ENCODE assay signal across 28 cellular contexts in the genomic region with DNA sequence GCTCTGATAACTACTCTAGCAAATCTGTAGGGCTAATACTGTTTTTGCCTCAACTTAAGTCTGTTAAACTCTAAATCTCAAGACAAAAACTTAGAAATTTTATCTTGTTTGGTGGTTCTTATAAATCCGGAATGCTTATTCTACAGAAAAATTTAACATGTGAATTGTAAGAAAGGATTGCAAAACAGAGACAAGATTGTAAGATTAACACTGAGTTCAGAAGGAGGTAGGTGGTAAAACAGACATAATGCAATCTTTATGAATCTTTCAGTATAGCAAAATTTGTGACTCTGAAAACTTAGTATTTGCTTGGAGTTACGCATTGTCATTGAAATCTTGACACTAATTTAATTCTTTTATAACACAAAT.
DNase-seq lines count a peak whose midpoint lies in the region; ATAC-seq, FAIRE-seq and TF ChIP-seq lines count a peak whose summit lies in the region.
"Had no signal": no experiment of that assay in that cellular context is flagged by ENCODE, and none has a peak within 500 bp of the region (broad histone marks: within the 10 kb centered on the region; RNA-seq: fewer than 3 reads in every experiment).

No MANE protein-coding gene starts in this region.

- H3K9ac ChIP-seq in SK-N-MC (ENCODE audit: insufficient read length) = no peak overlapping the region
- H3K9ac ChIP-seq in mammary epithelial cell (ENCODE audit: insufficient read depth, low read length) = no peak overlapping the region
- H3K9ac ChIP-seq: BLaER1 had no signal

- peak overlapping the region; percentile 54 for H3K27ac ChIP-seq in SK-N-MC
- no peak overlapping the region for H3K27ac ChIP-seq in mammary epithelial cell (ENCODE audit: insufficient read depth, low read depth, low read length)
- H3K27ac ChIP-seq: BLaER1 had no signal

- no peak for TF ChIP-seq POLR2A in H54 (IDR thresholded peaks at IDR 0.05; ENCODE audit: low read depth, low read length)

- H3K4me1 ChIP-seq in mammary epithelial cell (ENCODE audit: insufficient read depth, low read length) = no peaks in the 10 kb centered on the region
- H3K4me1 ChIP-seq: BLaER1 had no signal

- no peaks in the 10 kb centered on the region for H3K27me3 Mint-ChIP-seq in stimulated activated naive B cell treated with anti-CD40 and anti-IgM and Interleukin-4, amounts not matched to agents 10 μg/mL and 1 μg/mL and 100 μg/mL, for 72 hours
- H3K27me3 Mint-ChIP-seq: CD8-positive, alpha-beta memory T cell had no signal

- peaks cover 2% of the 10 kb centered on the region for H3K79me2 ChIP-seq in mammary epithelial cell (ENCODE audit: insufficient read depth, low read length)

- H3K27ac Mint-ChIP-seq in stimulated activated naive B cell treated with anti-CD40 and anti-IgM and Interleukin-4, amounts not matched to agents 10 μg/mL and 1 μg/mL and 100 μg/mL, for 72 hours = no peak overlapping the region
- H3K27ac Mint-ChIP-seq: CD14-positive monocyte; CD4-positive, alpha-beta memory T cell; CD4-positive, CD25-positive, alpha-beta regulatory T cell; CD8-positive, alpha-beta memory T cell had no signal

- 92% methylated on average over 2 of the region's 2 CpGs for WGBS in mammary epithelial cell (ENCODE audit: low coverage, missing lambda C conversion rate)

- ATAC-seq in HG03095 (IDR thresholded peaks at IDR 0.05; ENCODE audit: unreplicated experiment) = no peak
- no peak for ATAC-seq in stimulated activated naive B cell treated with anti-CD40 and anti-IgM and Interleukin-4, amounts not matched to agents 10 μg/mL and 1 μg/mL and 100 μg/mL, for 72 hours (replicated peaks)
- ATAC-seq: GM12878 had no signal

- no peak overlapping the region for H3K4me3 ChIP-seq in SK-N-MC
- no peak overlapping the region for H3K4me3 ChIP-seq in mammary epithelial cell (replicated peaks in 1 of 3; ENCODE audit: insufficient read depth in 1 of 3, low read depth in 2 of 3, low read length in 3 of 3)
- H3K4me3 ChIP-seq: BLaER1, GM12878 had no signal

- no peaks in the 10 kb centered on the region for H4K20me1 ChIP-seq in mammary epithelial cell (ENCODE audit: insufficient read depth, low read length)
- H4K20me1 ChIP-seq: BLaER1 had no signal

- H3K9me3 ChIP-seq in SK-N-MC (ENCODE audit: low read depth, low read length) (no peaks in the 10 kb centered on the region), mammary epithelial cell (replicated peaks; ENCODE audit: insufficient read depth, low read length) (no peaks in the 10 kb centered on the region)
- H3K9me3 ChIP-seq: BE2C, BLaER1 had no signal

- intact Hi-C loops in mammary epithelial cell (cut with micrococcal nuclease) = no loop called here

- CTCF ChIA-PET in mammary epithelial cell (lab: Charles Lee; ENCODE audit: low non-redundant PET) = no interaction called here

- H3K9me3 Mint-ChIP-seq in stimulated activated naive B cell treated with anti-CD40 and anti-IgM and Interleukin-4, amounts not matched to agents 10 μg/mL and 1 μg/mL and 100 μg/mL, for 72 hours = no peaks in the 10 kb centered on the region
- H3K9me3 Mint-ChIP-seq: CD14-positive monocyte; CD4-positive, CD25-positive, alpha-beta regulatory T cell; CD8-positive, alpha-beta memory T cell had no signal

- peak; percentile 75 for FAIRE-seq in H54 (lab: Jason Lieb, UNC)
- FAIRE-seq: GM12878, GM12892, GM18507 had no signal

- no peak overlapping the region for H3K4me2 ChIP-seq in mammary epithelial cell (ENCODE audit: insufficient read depth, low read depth, low read length)
- H3K4me2 ChIP-seq: BLaER1 had no signal

- TF ChIP-seq CTCF in mammary epithelial cell (conservative IDR thresholded peaks at IDR 0.05 in 1 of 2, IDR thresholded peaks at IDR 0.05 in 1 of 2; ENCODE audit: extremely low read depth in 1 of 2, insufficient read depth in 1 of 2, low read depth in 1 of 2, low read length in 2 of 2) = no peak

- dilution Hi-C loops in mammary epithelial cell (cut with HindIII; ENCODE audit: low sequenced_read_pairs) = no loop called here

- no peak overlapping the region for H2AFZ ChIP-seq in mammary epithelial cell (ENCODE audit: low read depth, low read length)

- BruUV-seq in mammary epithelial cell (replicated peaks; lab: Mats Ljungman, UMichigan) = no TSS peak

- no peak overlapping the region for H3K4me3 Mint-ChIP-seq in stimulated activated naive B cell treated with anti-CD40 and anti-IgM and Interleukin-4, amounts not matched to agents 10 μg/mL and 1 μg/mL and 100 μg/mL, for 72 hours
- H3K4me3 Mint-ChIP-seq: CD14-positive monocyte; CD4-positive, alpha-beta memory T cell; CD4-positive, CD25-positive, alpha-beta regulatory T cell; CD8-positive, alpha-beta memory T cell had no signal

- in situ Hi-C loops in mammary epithelial cell (cut with MboI; ENCODE audit: low sequenced_read_pairs in 2 of 2) = no loop called here

- no peak for DNase-seq in H54 (ENCODE audit: insufficient read length, low spot score)
- peak; percentile 6 for DNase-seq in OCI-M1 (lab: John Stamatoyannopoulos, UW)
- DNase-seq in SK-N-MC (ENCODE audit: low read depth, low spot score) = no peak
- peak; percentile 10 for DNase-seq in amniotic epithelial cell (ENCODE audit: low read depth)
- no peak for DNase-seq in stimulated activated CD4-positive, alpha-beta T cell treated with anti-CD3 and anti-CD28 coated beads, Interleukin-4, amount 100 ng/mL, for 24 hours
- no peak for DNase-seq in stimulated activated naive B cell treated with anti-CD40 and anti-IgM and Interleukin-4, amounts not matched to agents 10 μg/mL and 1 μg/mL and 100 μg/mL, for 72 hours
- no peak for DNase-seq in mammary epithelial cell
- DNase-seq: 8988T; ACHN; C1 segment of cervical spinal cord; CD4-positive, alpha-beta memory T cell; CD4-positive, CD25-positive, alpha-beta regulatory T cell; CD8-positive, alpha-beta memory T cell; COR-L47; DMS 273 treated with DMSO at 0.1 percent for 48 hours; DMS153; DMS53; DMS79; DND-41; EL; GDM1 had no signal

- peaks cover 4 to 10% of the 10 kb centered on the region in 2 donors for H3K36me3 Mint-ChIP-seq in stimulated activated naive B cell treated with anti-CD40 and anti-IgM and Interleukin-4, amounts not matched to agents 10 μg/mL and 1 μg/mL and 100 μg/mL, for 72 hours

- H3K27me3 ChIP-seq in mammary epithelial cell (ENCODE audit: insufficient read depth, low read length) = no peaks in the 10 kb centered on the region
- H3K27me3 ChIP-seq: BE2C, BLaER1 had no signal

- H3K36me3 ChIP-seq in SK-N-MC (ENCODE audit: insufficient read depth, low read length) (peaks cover 6% of the 10 kb centered on the region), mammary epithelial cell (ENCODE audit: insufficient read depth, low read length) (no peaks in the 10 kb centered on the region)
- H3K36me3 ChIP-seq: BE2C, BLaER1 had no signal

- no peaks in the 10 kb centered on the region for H3K4me1 Mint-ChIP-seq in stimulated activated naive B cell treated with anti-CD40 and anti-IgM and Interleukin-4, amounts not matched to agents 10 μg/mL and 1 μg/mL and 100 μg/mL, for 72 hours
- H3K4me1 Mint-ChIP-seq: CD14-positive monocyte; CD4-positive, alpha-beta memory T cell; CD4-positive, CD25-positive, alpha-beta regulatory T cell; CD8-positive, alpha-beta memory T cell had no signal

Comparison
In these comparisons a context has a peak if more than half of its experiments do, and no peak if none do; other contexts are left out.
1. DNase-seq: peak in OCI-M1 (single experiment) and amniotic epithelial cell (single experiment); none in H54 (single experiment), SK-N-MC (single experiment), stimulated activated CD4-positive, alpha-beta T cell treated with anti-CD3 and anti-CD28 coated beads, Interleukin-4, amount 100 ng/mL, for 24 hours (single experiment), stimulated activated naive B cell treated with anti-CD40 and anti-IgM and Interleukin-4, amounts not matched to agents 10 μg/mL and 1 μg/mL and 100 μg/mL, for 72 hours (single experiment) and mammary epithelial cell (single experiment).